30 cellular contexts compared by ENCODE assay signal in genomic region chr17:28523876-28524275, GRCh38. TPM values are rescaled to one million over a fixed set of nuclear protein-coding genes. Genes with fewer than 3 reads are reported as not detected.
DNase-seq lines count a peak whose midpoint lies in the region; ATAC-seq, FAIRE-seq and TF ChIP-seq lines count a peak whose summit lies in the region.
"Had no signal": no experiment of that assay in that cellular context is flagged by ENCODE, and none has a peak within 500 bp of the region (broad histone marks: within the 10 kb centered on the region; RNA-seq: fewer than 3 reads in every experiment).

No MANE protein-coding gene starts in this region.

- H3K4me1 ChIP-seq in HepG2 (ENCODE audit: insufficient read depth, low read length) (peaks cover 37% of the 10 kb centered on the region), right lobe of liver (no peaks in the 10 kb centered on the region), neuronal stem cell (ENCODE audit: control insufficient read depth in 2 of 2, insufficient read depth in 1 of 2, low read depth in 1 of 2, low read length in 2 of 2) (peaks cover 12 to 24% of the 10 kb centered on the region in 2 donors)

- H2BK15ac ChIP-seq in neuronal stem cell (ENCODE audit: low read length) = no peak overlapping the region

- H2BK12ac ChIP-seq in neuronal stem cell (ENCODE audit: low read length) = no peak overlapping the region

- no peak overlapping the region for H3K14ac ChIP-seq in neuronal stem cell (ENCODE audit: low read length)

- TF ChIP-seq POLR2A in HepG2 (IDR thresholded peaks at IDR 0.05; ENCODE audit: insufficient read depth in 1 of 2, low read depth in 2 of 2, low read length in 2 of 2) (no peak), right lobe of liver (IDR thresholded peaks at IDR 0.05) (no peak)

- in situ Hi-C loops in HepG2 (cut with HindIII; ENCODE audit: extremely low pct_ligation_motif_present, low pct_unique_long_range_greater_than_20kb) = no loop called here

- no peak overlapping the region for H2AFZ ChIP-seq in HepG2 (ENCODE audit: low read length)
- no peak overlapping the region for H2AFZ ChIP-seq in neuronal stem cell (ENCODE audit: low read length)

- H3K4ac ChIP-seq in neuronal stem cell (ENCODE audit: low read length) = no peak overlapping the region

- H4K20me1 ChIP-seq in HepG2 (ENCODE audit: insufficient read depth, low read length) = no peaks in the 10 kb centered on the region

- POLR2A ChIA-PET in HepG2 (lab: Yijun Ruan, JAX) = no interaction called here

- no peak overlapping the region for H3K9ac ChIP-seq in HepG2 (ENCODE audit: insufficient read depth, low read depth, low read length)
- no peak overlapping the region for H3K9ac ChIP-seq in neuronal stem cell (ENCODE audit: low read depth, low read length, poor library complexity)
- H3K9ac ChIP-seq: KMS-11 had no signal

- H3K27me3 ChIP-seq in HepG2 (ENCODE audit: control insufficient read depth in 1 of 2, insufficient read depth in 2 of 2, low read length in 2 of 2) (peaks cover 6 to 44% of the 10 kb centered on the region in 2 experiments), right lobe of liver (no peaks in the 10 kb centered on the region), neuronal stem cell (ENCODE audit: control insufficient read depth in 3 of 3, insufficient read depth in 3 of 3, low read depth in 1 of 3, low read length in 3 of 3) (peaks cover 0 to 37% (median 0%) of the 10 kb centered on the region in 3 experiments)
- H3K27me3 ChIP-seq: SJCRH30 had no signal

- no peak overlapping the region for H4K8ac ChIP-seq in neuronal stem cell (ENCODE audit: low read depth, low read length)

- H3K36me3 ChIP-seq in HepG2 (replicated peaks in 1 of 2; ENCODE audit: control insufficient read depth in 1 of 2, insufficient read depth in 2 of 2, low read length in 2 of 2) = no peaks in the 10 kb centered on the region
- H3K36me3 ChIP-seq in right lobe of liver = no peaks in the 10 kb centered on the region
- H3K36me3 ChIP-seq in neuronal stem cell (replicated peaks in 1 of 2; ENCODE audit: control insufficient read depth in 2 of 2, insufficient read depth in 2 of 2, low read length in 2 of 2) = no peaks in the 10 kb centered on the region
- H3K36me3 ChIP-seq: SJCRH30 had no signal

- H3K9me3 ChIP-seq in HepG2 (ENCODE audit: low read length) (no peaks in the 10 kb centered on the region), right lobe of liver (no peaks in the 10 kb centered on the region), neuronal stem cell (replicated peaks in 1 of 2; ENCODE audit: control insufficient read depth in 2 of 2, insufficient read depth in 1 of 2, low read depth in 1 of 2, low read length in 2 of 2) (no peaks in the 10 kb centered on the region)
- H3K9me3 ChIP-seq: A549, SJCRH30 had no signal

- no peak overlapping the region for H4K91ac ChIP-seq in neuronal stem cell (ENCODE audit: low read depth, low read length, poor library complexity)

- H3K4me2 ChIP-seq in HepG2 (ENCODE audit: low read depth, low read length) (no peak overlapping the region), neuronal stem cell (ENCODE audit: insufficient read depth, low read length, poor library complexity, severe bottlenecking) (no peak overlapping the region)
- H3K4me2 ChIP-seq: KMS-11 had no signal

- peak overlapping the region; percentile 37 for H2AK5ac ChIP-seq in neuronal stem cell (ENCODE audit: low read depth, low read length)

- no TSS peak for BruUV-seq in HepG2 (replicated peaks; lab: Mats Ljungman, UMichigan)

- TF ChIP-seq CTCF in HepG2 (CRISPR knock-in tag; IDR thresholded peaks at IDR 0.05) = no peak
- no peak for TF ChIP-seq CTCF in right lobe of liver (IDR thresholded peaks at IDR 0.05)
- no peak for TF ChIP-seq CTCF in VCaP (conservative IDR thresholded peaks at IDR 0.05)

- DNase-seq in HepG2 (ENCODE audit: low spot score) (no peak), right lobe of liver (no peak), neuronal stem cell (ENCODE audit: low spot score) (no peak)
- no peak for DNase-seq in stimulated activated CD8-positive, alpha-beta memory T cell treated with anti-CD3 and anti-CD28 coated beads, Interleukin-4, amount 100 ng/mL, for 48 hours
- no peak for DNase-seq in central memory CD4-positive, alpha-beta T cell
- DNase-seq in NK-92 treated with Interleukin-12 subunit alpha and Interleukin-12 subunit beta, amount 100 ng/mL, for 24 hours (lab: John Stamatoyannopoulos, UW) = no peak
- DNase-seq: C1 segment of cervical spinal cord; CD8-positive, alpha-beta T cell; DMS 273 treated with DMSO at 0.1 percent for 48 hours; DMS79 treated with DMSO at 0.1 percent for 48 hours; GF-D8; HCEC 1CT; NCI-H1048; NCI-H1417; NCI-H1694 treated with DMSO at 0.1 percent for 48 hours; NCI-H2081; NCI-H2171; NCI-H226; NCI-H510A; NCI-H69; SJCRH30 had no signal

- TF ChIP-seq EP300 in HepG2 (IDR thresholded peaks at IDR 0.05; ENCODE audit: low read depth in 2 of 2, low read length in 2 of 2) = no peak
- no peak for TF ChIP-seq EP300 in HepG2 (CRISPR knock-in tag; IDR thresholded peaks at IDR 0.05; ENCODE audit: borderline replicate concordance)

- H3K79me2 ChIP-seq in HepG2 (ENCODE audit: insufficient read depth, low read length) = no peaks in the 10 kb centered on the region

- CTCF ChIA-PET in HepG2 (lab: Yijun Ruan, JAX; ENCODE audit: low intra/inter-chr PET ratio, low total read pairs) = no interaction called here

- no peak for FAIRE-seq in HepG2 (lab: Jason Lieb, UNC)
- FAIRE-seq: A549, GM12891, H1 had no signal

- no peak overlapping the region for H2BK120ac ChIP-seq in neuronal stem cell (ENCODE audit: low read depth, low read length)

- H3K4me3 ChIP-seq in HepG2 (replicated peaks in 1 of 3; ENCODE audit: insufficient read depth in 1 of 3, low read depth in 2 of 3, low read length in 3 of 3) (no peak overlapping the region), right lobe of liver (no peak overlapping the region), neuronal stem cell (ENCODE audit: low read length in 2 of 2) (no peak overlapping the region)
- H3K4me3 ChIP-seq: A549, SJCRH30 had no signal

- no peak overlapping the region for H3K23ac ChIP-seq in neuronal stem cell (ENCODE audit: low read depth, low read length, poor library complexity)

- WGBS in HepG2 (ENCODE audit: low lambda C conversion rate) = 71% methylated on average over 6 of the region's 15 CpGs
- WGBS in right lobe of liver (ENCODE audit: insufficient coverage, low coverage, low lambda C conversion rate, missing lambda C conversion rate) = 40% methylated on average over 1 of the region's 15 CpGs
- no CpG with 5 or more reads among the region's 15 CpGs for WGBS in neuronal stem cell (ENCODE audit: extremely low coverage in 2 of 2, insufficient read length in 2 of 2, insufficient replicate concordance in 1 of 2), 2 donors

- H3K27ac ChIP-seq in HepG2 (ENCODE audit: extremely low read length, insufficient read depth, low read length) (no peak overlapping the region), right lobe of liver (no peak overlapping the region), VCaP (peak overlapping the region; percentile 86; the same call in 1 of the 2 replicates), neuronal stem cell (replicated peaks; ENCODE audit: low read length) (no peak overlapping the region)
- H3K27ac ChIP-seq: KMS-11, SJCRH30 had no signal

- no peak for TF ChIP-seq RAD21 in HepG2 (CRISPR knock-in tag; IDR thresholded peaks at IDR 0.05)

- no peak overlapping the region for H2BK5ac ChIP-seq in neuronal stem cell (ENCODE audit: low read length)

- intact Hi-C loops in HepG2 (cut with micrococcal nuclease; ENCODE audit: unreplicated experiment) = no loop called here
- intact Hi-C loops in right lobe of liver (cut with DNase I) = no loop called here

- ATAC-seq in HepG2 (no peak), right lobe of liver (no peak)
- ATAC-seq: A549; CD8-positive, alpha-beta T cell; Panc1; SK-N-SH treated with all-trans-retinoic acid at 6 μM for 48 hours had no signal

- no peaks in the 10 kb centered on the region for H3K79me1 ChIP-seq in neuronal stem cell (ENCODE audit: low read depth, low read length)

- peak overlapping the region; percentile 40 for H3K18ac ChIP-seq in neuronal stem cell (ENCODE audit: low read length)

RNA-seq across cellular contexts. Expression of gene FOXN1, which starts 17.7 kb away (rescaled TPM):
- total RNA-seq in HepG2 (2016; rRNA removed; fragmentation: Illumina TruSeq; extraction: Trizol) = not detected in 2 replicates
- total RNA-seq in HepG2 (2016; cell fraction: cytosol; rRNA removed; fragmentation: Illumina TruSeq; extraction: Trizol; ENCODE audit: low read depth) = not detected in 2 replicates
- not detected in 2 replicates for total RNA-seq in HepG2 (2016; cell fraction: insoluble cytoplasmic fraction; rRNA removed; fragmentation: Illumina TruSeq; extraction: Trizol)
- total RNA-seq in HepG2 (2016; cell fraction: membrane; rRNA removed; fragmentation: Illumina TruSeq; extraction: Trizol) = not detected in 2 replicates
- total RNA-seq in HepG2 (2016; cell fraction: nucleus; rRNA removed; fragmentation: Illumina TruSeq; extraction: Trizol) = not detected in 2 replicates
- 0.01 TPM in 1 of 2 replicates, not detected in the other for polyA plus RNA-seq in HepG2 (2011; rRNA removed)
- not detected in 2 replicates for polyA plus RNA-seq in HepG2 (2011; cell fraction: cytosol; rRNA removed)
- polyA plus RNA-seq in HepG2 (2011; cell fraction: nucleus; rRNA removed) = 0.10 TPM in 1 of 2 replicates, not detected in the other
- 0.07 TPM in 1 of 2 replicates, not detected in the other for polyA plus RNA-seq in HepG2 (2012)
- not detected in 2 replicates for polyA plus RNA-seq in HepG2 (2016; cell fraction: cytosol; fragmentation: Illumina TruSeq; extraction: Trizol; ENCODE audit: low read depth)
- not detected in 2 replicates for polyA plus RNA-seq in HepG2 (2016; cell fraction: insoluble cytoplasmic fraction; fragmentation: Illumina TruSeq; extraction: Trizol; ENCODE audit: low read depth)
- not detected in 2 replicates for polyA plus RNA-seq in HepG2 (2016; cell fraction: membrane; fragmentation: Illumina TruSeq; extraction: Trizol; ENCODE audit: low read depth)
- not detected in 2 replicates for polyA plus RNA-seq in HepG2 (2016; cell fraction: nucleus; fragmentation: Illumina TruSeq; extraction: Trizol; ENCODE audit: insufficient read depth, low read depth)
- polyA minus RNA-seq in HepG2 (2011; rRNA and poly(A)+ RNA removed; ENCODE audit: low replicate concordance) = 0.30 TPM in 1 of 2 replicates, not detected in the other
- polyA minus RNA-seq in HepG2 (2011; cell fraction: cytosol; rRNA and poly(A)+ RNA removed) = not detected in 2 replicates
- not detected in 2 replicates for polyA minus RNA-seq in HepG2 (2011; cell fraction: nucleus; rRNA and poly(A)+ RNA removed)
- not detected for total RNA-seq in right lobe of liver
- polyA plus RNA-seq in neuronal stem cell (2013, experiment 1 of 2) = not detected
- polyA plus RNA-seq in neuronal stem cell (2013, experiment 2 of 2) = not detected
- total RNA-seq: CD8-positive, alpha-beta T cell; H1; OCI-LY7; SJCRH30 had no signal
- polyA plus RNA-seq: A549, H1, IgD-negative memory B cell had no signal

RNA-seq across cellular contexts. Expression of gene UNC119, which starts 28.5 kb away (rescaled TPM):
- total RNA-seq in HepG2 (2016; rRNA removed; fragmentation: Illumina TruSeq; extraction: Trizol) (7.8 and 10.4 TPM in 2 replicates), right lobe of liver (10 to 100 TPM; 11.5 to 37.8 (median 13.1) TPM)
- 5.0 and 5.9 TPM in 2 replicates for total RNA-seq in HepG2 (2016; cell fraction: cytosol; rRNA removed; fragmentation: Illumina TruSeq; extraction: Trizol; ENCODE audit: low read depth)
- total RNA-seq in HepG2 (2016; cell fraction: insoluble cytoplasmic fraction; rRNA removed; fragmentation: Illumina TruSeq; extraction: Trizol) = 8.0 and 10.9 TPM in 2 replicates
- 7.4 and 9.1 TPM in 2 replicates for total RNA-seq in HepG2 (2016; cell fraction: membrane; rRNA removed; fragmentation: Illumina TruSeq; extraction: Trizol)
- 9.3 and 10.1 TPM in 2 replicates for total RNA-seq in HepG2 (2016; cell fraction: nucleus; rRNA removed; fragmentation: Illumina TruSeq; extraction: Trizol)
- 57.6 and 63.1 TPM in 2 replicates for polyA plus RNA-seq in HepG2 (2011; rRNA removed)
- 25.1 and 34.9 TPM in 2 replicates for polyA plus RNA-seq in HepG2 (2011; cell fraction: cytosol; rRNA removed)
- polyA plus RNA-seq in HepG2 (2011; cell fraction: nucleus; rRNA removed) = 72.7 and 85.1 TPM in 2 replicates
- 7.3 and 9.0 TPM in 2 replicates for polyA plus RNA-seq in HepG2 (2012)
- 6.0 and 6.7 TPM in 2 replicates for polyA plus RNA-seq in HepG2 (2016; cell fraction: cytosol; fragmentation: Illumina TruSeq; extraction: Trizol; ENCODE audit: low read depth)
- 12.0 and 13.5 TPM in 2 replicates for polyA plus RNA-seq in HepG2 (2016; cell fraction: insoluble cytoplasmic fraction; fragmentation: Illumina TruSeq; extraction: Trizol; ENCODE audit: low read depth)
- 9.2 and 10.9 TPM in 2 replicates for polyA plus RNA-seq in HepG2 (2016; cell fraction: membrane; fragmentation: Illumina TruSeq; extraction: Trizol; ENCODE audit: low read depth)
- 18.0 and 19.4 TPM in 2 replicates for polyA plus RNA-seq in HepG2 (2016; cell fraction: nucleus; fragmentation: Illumina TruSeq; extraction: Trizol; ENCODE audit: insufficient read depth, low read depth)
- 33.6 and 62.8 TPM in 2 replicates for polyA minus RNA-seq in HepG2 (2011; rRNA and poly(A)+ RNA removed; ENCODE audit: low replicate concordance)
- polyA minus RNA-seq in HepG2 (2011; cell fraction: cytosol; rRNA and poly(A)+ RNA removed) = 6.5 and 12.7 TPM in 2 replicates
- polyA minus RNA-seq in HepG2 (2011; cell fraction: nucleus; rRNA and poly(A)+ RNA removed) = 30.0 and 33.3 TPM in 2 replicates
- 79.0 TPM for polyA plus RNA-seq in neuronal stem cell (2013, experiment 1 of 2)
- 76.0 TPM for polyA plus RNA-seq in neuronal stem cell (2013, experiment 2 of 2)

RNA-seq across cellular contexts. Expression of gene PIGS, which starts 47.4 kb away (rescaled TPM):
- 26.6 and 42.6 TPM in 2 replicates for total RNA-seq in HepG2 (2016; rRNA removed; fragmentation: Illumina TruSeq; extraction: Trizol)
- total RNA-seq in HepG2 (2016; cell fraction: cytosol; rRNA removed; fragmentation: Illumina TruSeq; extraction: Trizol; ENCODE audit: low read depth) = 13.9 and 14.3 TPM in 2 replicates
- total RNA-seq in HepG2 (2016; cell fraction: insoluble cytoplasmic fraction; rRNA removed; fragmentation: Illumina TruSeq; extraction: Trizol) = 23.4 and 47.4 TPM in 2 replicates
- 32.6 and 37.9 TPM in 2 replicates for total RNA-seq in HepG2 (2016; cell fraction: membrane; rRNA removed; fragmentation: Illumina TruSeq; extraction: Trizol)
- total RNA-seq in HepG2 (2016; cell fraction: nucleus; rRNA removed; fragmentation: Illumina TruSeq; extraction: Trizol) = 34.6 and 36.1 TPM in 2 replicates
- 23.5 and 31.7 TPM in 2 replicates for polyA plus RNA-seq in HepG2 (2011; rRNA removed)
- 29.9 and 34.2 TPM in 2 replicates for polyA plus RNA-seq in HepG2 (2011; cell fraction: cytosol; rRNA removed)
- 62.5 and 62.8 TPM in 2 replicates for polyA plus RNA-seq in HepG2 (2011; cell fraction: nucleus; rRNA removed)
- 58.2 and 68.5 TPM in 2 replicates for polyA plus RNA-seq in HepG2 (2012)
- polyA plus RNA-seq in HepG2 (2016; cell fraction: cytosol; fragmentation: Illumina TruSeq; extraction: Trizol; ENCODE audit: low read depth) = 17.4 and 20.1 TPM in 2 replicates
- polyA plus RNA-seq in HepG2 (2016; cell fraction: insoluble cytoplasmic fraction; fragmentation: Illumina TruSeq; extraction: Trizol; ENCODE audit: low read depth) = 27.8 and 30.3 TPM in 2 replicates
- polyA plus RNA-seq in HepG2 (2016; cell fraction: membrane; fragmentation: Illumina TruSeq; extraction: Trizol; ENCODE audit: low read depth) = 34.6 and 35.4 TPM in 2 replicates
- 62.4 and 64.1 TPM in 2 replicates for polyA plus RNA-seq in HepG2 (2016; cell fraction: nucleus; fragmentation: Illumina TruSeq; extraction: Trizol; ENCODE audit: insufficient read depth, low read depth)
- polyA minus RNA-seq in HepG2 (2011; rRNA and poly(A)+ RNA removed; ENCODE audit: low replicate concordance) = 43.4 and 53.5 TPM in 2 replicates
- 22.6 and 26.6 TPM in 2 replicates for polyA minus RNA-seq in HepG2 (2011; cell fraction: cytosol; rRNA and poly(A)+ RNA removed)
- 19.8 and 27.0 TPM in 2 replicates for polyA minus RNA-seq in HepG2 (2011; cell fraction: nucleus; rRNA and poly(A)+ RNA removed)
- 10 to 100 TPM in 4 of 6 experiments, 1 to 10 TPM in 2; 7.2 to 13.8 (median 11.0) TPM for total RNA-seq in right lobe of liver
- polyA plus RNA-seq in neuronal stem cell (2013, experiment 1 of 2) = 43.2 TPM
- 43.8 TPM for polyA plus RNA-seq in neuronal stem cell (2013, experiment 2 of 2)

RNA-seq across cellular contexts. Expression of gene SLC13A2, which starts 50.4 kb away (rescaled TPM):
- total RNA-seq in HepG2 (2016; rRNA removed; fragmentation: Illumina TruSeq; extraction: Trizol) = not detected in 2 replicates
- total RNA-seq in HepG2 (2016; cell fraction: cytosol; rRNA removed; fragmentation: Illumina TruSeq; extraction: Trizol; ENCODE audit: low read depth) = not detected in 2 replicates
- not detected in 2 replicates for total RNA-seq in HepG2 (2016; cell fraction: insoluble cytoplasmic fraction; rRNA removed; fragmentation: Illumina TruSeq; extraction: Trizol)
- total RNA-seq in HepG2 (2016; cell fraction: membrane; rRNA removed; fragmentation: Illumina TruSeq; extraction: Trizol) = not detected in 2 replicates
- not detected in 2 replicates for total RNA-seq in HepG2 (2016; cell fraction: nucleus; rRNA removed; fragmentation: Illumina TruSeq; extraction: Trizol)
- polyA plus RNA-seq in HepG2 (2011; rRNA removed) = 0.07 TPM in 1 of 2 replicates, not detected in the other
- not detected in 2 replicates for polyA plus RNA-seq in HepG2 (2011; cell fraction: cytosol; rRNA removed)
- not detected in 2 replicates for polyA plus RNA-seq in HepG2 (2011; cell fraction: nucleus; rRNA removed)
- polyA plus RNA-seq in HepG2 (2012) = not detected in 2 replicates
- not detected in 2 replicates for polyA plus RNA-seq in HepG2 (2016; cell fraction: cytosol; fragmentation: Illumina TruSeq; extraction: Trizol; ENCODE audit: low read depth)
- polyA plus RNA-seq in HepG2 (2016; cell fraction: insoluble cytoplasmic fraction; fragmentation: Illumina TruSeq; extraction: Trizol; ENCODE audit: low read depth) = not detected in 2 replicates
- polyA plus RNA-seq in HepG2 (2016; cell fraction: membrane; fragmentation: Illumina TruSeq; extraction: Trizol; ENCODE audit: low read depth) = not detected in 2 replicates
- polyA plus RNA-seq in HepG2 (2016; cell fraction: nucleus; fragmentation: Illumina TruSeq; extraction: Trizol; ENCODE audit: insufficient read depth, low read depth) = not detected in 2 replicates
- not detected in 2 replicates for polyA minus RNA-seq in HepG2 (2011; rRNA and poly(A)+ RNA removed; ENCODE audit: low replicate concordance)
- not detected in 2 replicates for polyA minus RNA-seq in HepG2 (2011; cell fraction: cytosol; rRNA and poly(A)+ RNA removed)
- polyA minus RNA-seq in HepG2 (2011; cell fraction: nucleus; rRNA and poly(A)+ RNA removed) = not detected in 2 replicates
- total RNA-seq in right lobe of liver = under 1 TPM; 0.09 to 0.49 (median 0.24) TPM
- not detected for polyA plus RNA-seq in neuronal stem cell (2013, experiment 1 of 2)
- not detected for polyA plus RNA-seq in neuronal stem cell (2013, experiment 2 of 2)
- total RNA-seq: CD8-positive, alpha-beta T cell; H1; OCI-LY7; SJCRH30 had no signal
- polyA plus RNA-seq: H1, IgD-negative memory B cell had no signal

RNA-seq across cellular contexts. Expression of gene ALDOC, which starts 52.8 kb away (rescaled TPM):
- total RNA-seq in HepG2 (2016; rRNA removed; fragmentation: Illumina TruSeq; extraction: Trizol) (15.4 and 16.9 TPM in 2 replicates), right lobe of liver (10 to 100 TPM; 36.0 to 76.6 (median 48.9) TPM)
- total RNA-seq in HepG2 (2016; cell fraction: cytosol; rRNA removed; fragmentation: Illumina TruSeq; extraction: Trizol; ENCODE audit: low read depth) = 1.9 and 2.3 TPM in 2 replicates
- 14.8 and 19.1 TPM in 2 replicates for total RNA-seq in HepG2 (2016; cell fraction: insoluble cytoplasmic fraction; rRNA removed; fragmentation: Illumina TruSeq; extraction: Trizol)
- total RNA-seq in HepG2 (2016; cell fraction: membrane; rRNA removed; fragmentation: Illumina TruSeq; extraction: Trizol) = 3.6 and 4.1 TPM in 2 replicates
- total RNA-seq in HepG2 (2016; cell fraction: nucleus; rRNA removed; fragmentation: Illumina TruSeq; extraction: Trizol) = 5.5 and 6.5 TPM in 2 replicates
- 60.9 and 86.5 TPM in 2 replicates for polyA plus RNA-seq in HepG2 (2011; rRNA removed)
- 88.3 and 89.2 TPM in 2 replicates for polyA plus RNA-seq in HepG2 (2011; cell fraction: cytosol; rRNA removed)
- polyA plus RNA-seq in HepG2 (2011; cell fraction: nucleus; rRNA removed) = 58.5 and 80.1 TPM in 2 replicates
- polyA plus RNA-seq in HepG2 (2012) = 60.0 and 69.4 TPM in 2 replicates
- polyA plus RNA-seq in HepG2 (2016; cell fraction: cytosol; fragmentation: Illumina TruSeq; extraction: Trizol; ENCODE audit: low read depth) = 2.0 and 2.3 TPM in 2 replicates
- polyA plus RNA-seq in HepG2 (2016; cell fraction: insoluble cytoplasmic fraction; fragmentation: Illumina TruSeq; extraction: Trizol; ENCODE audit: low read depth) = 19.5 and 24.0 TPM in 2 replicates
- polyA plus RNA-seq in HepG2 (2016; cell fraction: membrane; fragmentation: Illumina TruSeq; extraction: Trizol; ENCODE audit: low read depth) = 2.4 and 2.9 TPM in 2 replicates
- polyA plus RNA-seq in HepG2 (2016; cell fraction: nucleus; fragmentation: Illumina TruSeq; extraction: Trizol; ENCODE audit: insufficient read depth, low read depth) = 7.6 and 8.5 TPM in 2 replicates
- 18.8 and 112 TPM in 2 replicates for polyA minus RNA-seq in HepG2 (2011; rRNA and poly(A)+ RNA removed; ENCODE audit: low replicate concordance)
- 37.7 and 51.5 TPM in 2 replicates for polyA minus RNA-seq in HepG2 (2011; cell fraction: cytosol; rRNA and poly(A)+ RNA removed)
- polyA minus RNA-seq in HepG2 (2011; cell fraction: nucleus; rRNA and poly(A)+ RNA removed) = 11.8 and 17.7 TPM in 2 replicates
- polyA plus RNA-seq in neuronal stem cell (2013, experiment 1 of 2) = 10.6 TPM
- polyA plus RNA-seq in neuronal stem cell (2013, experiment 2 of 2) = 10.9 TPM
